In genomic region chr4:145154573-145154972, GRCh38 we compare ENCODE assay signal across 8 cellular contexts. TPM values are rescaled to one million over a fixed set of nuclear protein-coding genes. Genes with fewer than 3 reads are reported as not detected.
DNase-seq lines count a peak whose midpoint lies in the region; ATAC-seq, FAIRE-seq and TF ChIP-seq lines count a peak whose summit lies in the region.

No MANE protein-coding gene starts in this region.

- FAIRE-seq in H1 (lab: Jason Lieb, UNC) (no peak), pancreas (lab: Jason Lieb, UNC) (no peak)

- H3K4me1 ChIP-seq in Loucy (ENCODE audit: insufficient read depth, low read length, poor library complexity, severe bottlenecking) (no peaks in the 10 kb centered on the region), H1 (replicated peaks in 1 of 4; ENCODE audit: control insufficient read depth in 3 of 4, insufficient read depth in 4 of 4, low read length in 3 of 4) (no peaks in the 10 kb centered on the region), pancreas (peaks cover 0 to 12% (median 0%) of the 10 kb centered on the region in 3 donors)

- peak; percentile 62 for TF ChIP-seq RAD21 in H1 (IDR thresholded peaks at IDR 0.05 in 1 of 2, conservative IDR thresholded peaks at IDR 0.05 in 1 of 2; ENCODE audit: low read depth in 2 of 2, low read length in 2 of 2)

- H3K27me3 ChIP-seq in Loucy (ENCODE audit: insufficient read depth, low read length, poor library complexity, severe bottlenecking) (no peaks in the 10 kb centered on the region), H1 (replicated peaks in 1 of 4; ENCODE audit: control insufficient read depth in 3 of 4, extremely low read depth in 1 of 4, insufficient read depth in 3 of 4, low read length in 3 of 4) (no peaks in the 10 kb centered on the region), pancreas (no peaks in the 10 kb centered on the region)

- H3K4me2 ChIP-seq in Loucy (ENCODE audit: low read depth, low read length, poor library complexity, severe bottlenecking) (no peak overlapping the region), H1 (ENCODE audit: insufficient read depth in 1 of 2, low read depth in 2 of 2, low read length in 2 of 2) (no peak overlapping the region)

- H3K79me2 ChIP-seq in Loucy (ENCODE audit: insufficient read depth, low read length): peaks cover 15% of the 10 kb centered on the region
- peaks cover 0 to 4% of the 10 kb centered on the region in 2 experiments; a peak in 2 of 4 replicates for H3K79me2 ChIP-seq in H1 (ENCODE audit: control insufficient read depth in 1 of 2, insufficient read depth in 2 of 2, low read length in 2 of 2)

- H2AK5ac ChIP-seq in H1 (ENCODE audit: low read depth, low read length): no peak overlapping the region

- DNase-seq in G401 (ENCODE audit: low spot score) (peak; percentile 46), H1 (ENCODE audit: low read depth in 1 of 2, low spot score in 2 of 2) (no peak), pancreas (no peak), lower leg skin (ENCODE audit: low spot score in 2 of 2) (no peak), cerebellar nuclear complex (lab: John Stamatoyannopoulos, UW) (no peak), NCI-H774 (lab: John Stamatoyannopoulos, UW) (no peak)

- no peak overlapping the region for H2BK12ac ChIP-seq in H1 (ENCODE audit: low read depth, low read length)

- no peak overlapping the region for H4K5ac ChIP-seq in H1 (ENCODE audit: insufficient read length, low read depth, low read length)

- no peak overlapping the region for H3K9ac ChIP-seq in Loucy (ENCODE audit: low read depth, low read length, poor library complexity, severe bottlenecking)
- no peak overlapping the region for H3K9ac ChIP-seq in H1 (replicated peaks in 1 of 4; ENCODE audit: extremely low read depth in 1 of 4, low read depth in 3 of 4, low read length in 3 of 4)

- TF ChIP-seq CTCF in Loucy (conservative IDR thresholded peaks at IDR 0.05; ENCODE audit: low read length): peak; percentile 61
- TF ChIP-seq CTCF in H1 (IDR thresholded peaks at IDR 0.05; ENCODE audit: control extremely low read depth in 1 of 3, insufficient read depth in 1 of 3, low read depth in 1 of 3, low read length in 3 of 3): peak in 2 of 3 experiments; percentile 21 to 54; a peak in 2 of 4 replicates
- TF ChIP-seq CTCF in pancreas (IDR thresholded peaks at IDR 0.05): peak in 1 of 4 donors; percentile 15
- no peak for TF ChIP-seq CTCF in lower leg skin (IDR thresholded peaks at IDR 0.05)

- CTCF ChIA-PET in H1 (lab: Charles Lee; ENCODE audit: partially characterized antibody): interaction anchor here (0.6 to 2.0 kb wide), 9 partner anchors 15 to 1159 kb away, joined by 3 to 8 read pairs (median 3); no protein-coding TSS in a partner anchor

- TF ChIP-seq POLR2A in H1 (IDR thresholded peaks at IDR 0.05; ENCODE audit: control extremely low read depth in 1 of 2, low read depth in 2 of 2, low read length in 2 of 2): no peak
- TF ChIP-seq POLR2A in lower leg skin (IDR thresholded peaks at IDR 0.05): no peak

- no peak overlapping the region for H3K23ac ChIP-seq in H1 (ENCODE audit: insufficient read length)

- POLR2A ChIA-PET in H1 (lab: Charles Lee; ENCODE audit: partially characterized antibody): no interaction called here

- no peak overlapping the region for H4K91ac ChIP-seq in H1 (replicated peaks; ENCODE audit: insufficient read length, low read length)

- H3K4me3 ChIP-seq in Loucy (ENCODE audit: low read length, poor library complexity, severe bottlenecking) (no peak overlapping the region), H1 (ENCODE audit: extremely low read depth in 1 of 4, insufficient read depth in 2 of 4, low read depth in 3 of 4, low read length in 4 of 4) (no peak overlapping the region), pancreas (no peak overlapping the region), lower leg skin (ENCODE audit: low read depth, poor library complexity, severe bottlenecking) (no peak overlapping the region)

- no peak overlapping the region for H3K18ac ChIP-seq in H1 (ENCODE audit: extremely low read depth, low read length)

- no peak overlapping the region for H2BK20ac ChIP-seq in H1 (ENCODE audit: low read length)

- H4K20me1 ChIP-seq in Loucy (ENCODE audit: insufficient read depth, low read length, poor library complexity, severe bottlenecking) (no peaks in the 10 kb centered on the region), H1 (replicated peaks in 1 of 2; ENCODE audit: control insufficient read depth in 1 of 2, insufficient read depth in 2 of 2, low read length in 2 of 2) (peaks cover under 1 to 1% of the 10 kb centered on the region in 2 experiments)

- H3K27ac ChIP-seq in H1 (ENCODE audit: low read depth, low read length) (no peak overlapping the region), pancreas (peak overlapping the region in 1 of 4 donors; percentile 15)

- H3K56ac ChIP-seq in H1 (replicated peaks; ENCODE audit: insufficient read length, low read depth, low read length): no peak overlapping the region

- no peak overlapping the region for H4K8ac ChIP-seq in H1 (ENCODE audit: extremely low read depth, insufficient read depth, low read length)

- H2BK120ac ChIP-seq in H1 (replicated peaks; ENCODE audit: low read depth, low read length): no peak overlapping the region

- H3K36me3 ChIP-seq in Loucy (ENCODE audit: insufficient read depth, low read length) (peaks cover 90% of the 10 kb centered on the region), H1 (ENCODE audit: control insufficient read depth in 2 of 4, insufficient read depth in 4 of 4, low read length in 3 of 4) (peaks cover 8 to 56% (median 19%) of the 10 kb centered on the region in 4 experiments), pancreas (peaks cover 5 to 18% (median 9%) of the 10 kb centered on the region in 3 donors)

- H2BK5ac ChIP-seq in H1 (ENCODE audit: low read depth, low read length): no peak overlapping the region

- WGBS in H1 (ENCODE audit: extremely low coverage in 1 of 2, insufficient coverage in 1 of 2, insufficient read length in 1 of 2, insufficient replicate concordance in 2 of 2, low coverage in 1 of 2, low lambda C conversion rate in 2 of 2, missing lambda C conversion rate in 1 of 2), 2 experiments: 100% methylated on average over 1 of the region's 1 CpG; no CpG with 5 or more reads in 1 of the 2 experiments
- 88 to 89% methylated on average over 1 of the region's 1 CpG for WGBS in pancreas, 2 donors
- 90 to 92% methylated on average over 1 of the region's 1 CpG for WGBS in lower leg skin, 2 donors

- H3F3A ChIP-seq in Loucy (ENCODE audit: low read depth): no peaks in the 10 kb centered on the region

- H3K9me2 ChIP-seq in Loucy (replicated peaks; ENCODE audit: low read depth, low read length): no peaks in the 10 kb centered on the region

- H3K9me3 ChIP-seq in Loucy (ENCODE audit: insufficient read depth, low read depth, low read length): no peaks in the 10 kb centered on the region
- H3K9me3 ChIP-seq in H1 (ENCODE audit: insufficient read depth in 2 of 2, low read depth in 1 of 2, low read length in 1 of 2): no peaks in the 10 kb centered on the region
- no peaks in the 10 kb centered on the region for H3K9me3 ChIP-seq in pancreas

- H2AFZ ChIP-seq in Loucy (ENCODE audit: low read length): no peak overlapping the region
- no peak overlapping the region for H2AFZ ChIP-seq in H1 (ENCODE audit: low read length)

- no peak overlapping the region for H3K4ac ChIP-seq in H1 (replicated peaks; ENCODE audit: insufficient read length, low read depth, low read length)

- intact Hi-C loops in pancreas (cut with DNase I) (no loop called here), lower leg skin (cut with DNase I; ENCODE audit: low total_unique reads) (no loop called here)

- H3K23me2 ChIP-seq in H1 (ENCODE audit: low read depth, low read length): no peaks in the 10 kb centered on the region

- no peaks in the 10 kb centered on the region for H3K79me1 ChIP-seq in H1 (ENCODE audit: low read depth, low read length)

- in situ Hi-C loops in G401 (cut with HindIII; ENCODE audit: low sequenced_read_pairs): no loop called here

- ATAC-seq in GM21447 (IDR thresholded peaks at IDR 0.05; ENCODE audit: unreplicated experiment): peak; percentile 82
- ATAC-seq in pancreas: peak; percentile 56 to 83 (median 80)

- no peak for TF ChIP-seq EP300 in H1 (IDR thresholded peaks at IDR 0.05; ENCODE audit: borderline replicate concordance in 1 of 2, low read depth in 2 of 2, low read length in 2 of 2)

- H2BK15ac ChIP-seq in H1 (ENCODE audit: low read length): no peak overlapping the region

- H3K14ac ChIP-seq in H1 (ENCODE audit: insufficient read length): no peak overlapping the region

RNA-seq across cellular contexts. Expression of gene OTUD4, which starts 25.8 kb away (rescaled TPM):
- total RNA-seq in G401 (2014; rRNA removed; shearing (Covaris generic)): 14.8 and 15.6 TPM in 2 replicates
- 50.0 and 57.0 TPM in 2 replicates for total RNA-seq in H1 (2021; fragmentation: NEBNext Ultra II Directional; extraction: Animal tissue kit (Norgen Biotek cat#: 25700))
- polyA plus RNA-seq in H1 (2011; rRNA removed): 12.0 and 17.4 TPM in 2 replicates
- 17.5 TPM for polyA plus RNA-seq in H1 (2011; cell fraction: cytosol; rRNA removed)
- polyA plus RNA-seq in H1 (2011; cell fraction: nucleus; rRNA removed): 13.1 TPM
- polyA plus RNA-seq in H1 (2012, experiment 1 of 2): 10.7 to 20.6 TPM (median 14.4 TPM) in 4 replicates
- 1.2 TPM for polyA plus RNA-seq in H1 (2012, experiment 2 of 2)
- 22.4 TPM for polyA plus RNA-seq in H1 (2013, experiment 1 of 2)
- 21.1 TPM for polyA plus RNA-seq in H1 (2013, experiment 2 of 2)
- polyA minus RNA-seq in H1 (2011; rRNA and poly(A)+ RNA removed): 49.9 and 52.6 TPM in 2 replicates
- 26.8 TPM for polyA minus RNA-seq in H1 (2011; cell fraction: cytosol; rRNA and poly(A)+ RNA removed)
- 48.6 TPM for polyA minus RNA-seq in H1 (2011; cell fraction: nucleus; rRNA and poly(A)+ RNA removed)
- total RNA-seq in pancreas: 10 to 100 TPM; 10.7 to 25.6 (median 13.7) TPM
- polyA plus RNA-seq in pancreas: 1 to 10 TPM; 6.9 to 9.3 TPM
- total RNA-seq in lower leg skin: 10 to 100 TPM; 26.7 to 38.2 (median 36.1) TPM

RNA-seq across cellular contexts. Expression of gene ABCE1, which starts 56.5 kb away (rescaled TPM):
- total RNA-seq in G401 (2014; rRNA removed; shearing (Covaris generic)): 145 and 183 TPM in 2 replicates
- total RNA-seq in H1 (2021; fragmentation: NEBNext Ultra II Directional; extraction: Animal tissue kit (Norgen Biotek cat#: 25700)): 125 and 126 TPM in 2 replicates
- 36.5 and 43.7 TPM in 2 replicates for polyA plus RNA-seq in H1 (2011; rRNA removed)
- polyA plus RNA-seq in H1 (2011; cell fraction: cytosol; rRNA removed): 63.2 TPM
- 61.0 TPM for polyA plus RNA-seq in H1 (2011; cell fraction: nucleus; rRNA removed)
- polyA plus RNA-seq in H1 (2012, experiment 1 of 2): 81.6 to 143 TPM (median 113 TPM) in 4 replicates
- polyA plus RNA-seq in H1 (2012, experiment 2 of 2): 4.4 TPM
- 76.2 TPM for polyA plus RNA-seq in H1 (2013, experiment 1 of 2)
- polyA plus RNA-seq in H1 (2013, experiment 2 of 2): 75.1 TPM
- 189 and 249 TPM in 2 replicates for polyA minus RNA-seq in H1 (2011; rRNA and poly(A)+ RNA removed)
- 66.3 TPM for polyA minus RNA-seq in H1 (2011; cell fraction: cytosol; rRNA and poly(A)+ RNA removed)
- polyA minus RNA-seq in H1 (2011; cell fraction: nucleus; rRNA and poly(A)+ RNA removed): 109 TPM
- 10 to 100 TPM; 25.1 to 51.8 (median 33.3) TPM for total RNA-seq in pancreas
- polyA plus RNA-seq in pancreas: 10 to 100 TPM in 1 of 2 donors, 1 to 10 TPM in 1; 9.6 to 16.6 TPM
- total RNA-seq in lower leg skin: 10 to 100 TPM; 55.7 to 71.1 (median 57.8) TPM

RNA-seq across cellular contexts. Expression of gene ANAPC10, which starts 56.6 kb away (rescaled TPM):
- 52.4 and 71.6 TPM in 2 replicates for total RNA-seq in G401 (2014; rRNA removed; shearing (Covaris generic))
- 21.6 and 23.3 TPM in 2 replicates for total RNA-seq in H1 (2021; fragmentation: NEBNext Ultra II Directional; extraction: Animal tissue kit (Norgen Biotek cat#: 25700))
- polyA plus RNA-seq in H1 (2011; rRNA removed) (8.8 and 17.6 TPM in 2 replicates), pancreas (10 to 100 TPM in 1 of 2 donors, 1 to 10 TPM in 1; 5.3 to 11.1 TPM)
- polyA plus RNA-seq in H1 (2011; cell fraction: cytosol; rRNA removed): 18.0 TPM
- polyA plus RNA-seq in H1 (2011; cell fraction: nucleus; rRNA removed): 8.6 TPM
- polyA plus RNA-seq in H1 (2012, experiment 1 of 2): 12.4 to 14.6 TPM (median 13.8 TPM) in 4 replicates
- 17.2 TPM for polyA plus RNA-seq in H1 (2012, experiment 2 of 2)
- polyA plus RNA-seq in H1 (2013, experiment 1 of 2): 15.1 TPM
- 14.1 TPM for polyA plus RNA-seq in H1 (2013, experiment 2 of 2)
- 23.2 and 24.5 TPM in 2 replicates for polyA minus RNA-seq in H1 (2011; rRNA and poly(A)+ RNA removed)
- 5.9 TPM for polyA minus RNA-seq in H1 (2011; cell fraction: cytosol; rRNA and poly(A)+ RNA removed)
- polyA minus RNA-seq in H1 (2011; cell fraction: nucleus; rRNA and poly(A)+ RNA removed): 57.7 TPM
- total RNA-seq in pancreas (10 to 100 TPM in 1 of 6 donors, 1 to 10 TPM in 5; 5.8 to 11.0 (median 8.3) TPM), lower leg skin (10 to 100 TPM; 18.4 to 26.4 (median 20.2) TPM)

Comparison
In these comparisons a context has a peak if more than half of its experiments do, and no peak if none do; other contexts are left out.
1. CTCF ChIP-seq: peak in Loucy (single experiment) and H1 (2 of 3); none in lower leg skin (0 of 3).